ENCODE assay signal across 15 cellular contexts in the genomic region with DNA sequence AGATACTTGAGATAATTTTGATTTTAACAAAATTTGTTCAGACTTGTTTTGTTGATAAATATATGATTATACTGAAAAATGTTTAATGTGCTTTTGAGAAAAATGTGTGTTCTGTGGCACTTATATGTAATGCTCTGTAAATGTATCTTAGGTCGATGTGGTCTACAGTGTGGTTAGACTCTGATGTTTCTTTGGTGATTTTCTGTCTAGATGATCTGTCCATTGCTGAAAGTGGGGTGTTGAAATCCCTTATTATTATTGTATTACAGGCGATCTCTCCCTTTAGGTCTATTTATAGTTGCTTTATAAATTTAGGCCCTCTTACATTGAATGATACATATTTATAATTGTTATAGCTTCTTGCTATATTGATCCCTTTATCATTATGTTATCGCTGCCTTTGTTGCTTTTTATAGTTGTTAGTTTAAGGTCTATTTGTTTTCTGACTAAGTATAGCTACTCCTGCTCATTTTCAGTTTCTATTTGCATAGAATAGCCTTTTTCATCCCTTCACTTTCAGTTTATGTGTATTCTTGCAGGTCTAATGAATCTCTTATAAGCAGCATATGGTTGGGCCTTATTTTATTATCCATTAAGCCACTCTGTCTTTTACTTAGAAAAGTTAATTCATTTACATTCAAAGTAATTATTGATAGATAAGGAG.
A peak's percentile ranks its signal among the peaks of the same experiment; 100 is the strongest.
DNase-seq lines count a peak whose midpoint lies in the region; ATAC-seq and TF ChIP-seq lines count a peak whose summit lies in the region.
"Had no signal": no experiment of that assay in that cellular context is flagged by ENCODE, and none has a peak within 500 bp of the region (broad histone marks: within the 10 kb centered on the region; RNA-seq: fewer than 3 reads in every experiment).

No MANE protein-coding gene starts in this region.

- ATAC-seq in GM19372 (IDR thresholded peaks at IDR 0.05; ENCODE audit: low read depth, unreplicated experiment) (peak; percentile 96), HG02642 (IDR thresholded peaks at IDR 0.05; ENCODE audit: poor library complexity, unreplicated experiment) (peak; percentile 97), HG03354 (IDR thresholded peaks at IDR 0.05; ENCODE audit: poor library complexity, severe bottlenecking, unreplicated experiment) (peak; percentile 99)
- ATAC-seq: gastrocnemius medialis had no signal

- no peak for TF ChIP-seq CTCF in GM12865 (IDR thresholded peaks at IDR 0.05; ENCODE audit: insufficient read depth, low read depth, low read length, missing control alignments)

- DNase-seq in GM12865 (ENCODE audit: low read depth): peak; percentile 48
- no peak for DNase-seq in COLO668 (lab: John Stamatoyannopoulos, UW; ENCODE audit: unreplicated experiment)
- no peak for DNase-seq in hypothalamus (lab: John Stamatoyannopoulos, UW)
- no peak for DNase-seq in activated naive CD4-positive, alpha-beta T cell treated with Interleukin-2 at 50 U/mL for 16 hours
- no peak for DNase-seq in H4 (ENCODE audit: low spot score)
- DNase-seq: activated CD4-positive, alpha-beta T cell treated with anti-CD3 and anti-CD28 coated beads, Interleukin-2, amount 50 U/mL, for 1 hour; dermis blood vessel endothelial cell; gastrocnemius medialis; HFFc6; NCI-H526 treated with DMSO at 0.1 percent for 48 hours; SK-N-SH; stimulated activated CD4-positive, alpha-beta T cell treated with anti-CD3 and anti-CD28 coated beads, Interleukin-12 subunit alpha, Interleukin-12 subunit beta, amount 100 ng/mL, for 4 hours had no signal

- peak overlapping the region; percentile 35; the same call in 1 of the 2 replicates for H3K4me3 ChIP-seq in GM12865 (ENCODE audit: low read depth, low read length)
- H3K4me3 ChIP-seq: gastrocnemius medialis had no signal
